Comparison of ENCODE assay signal across 11 cellular contexts in the genomic region with DNA sequence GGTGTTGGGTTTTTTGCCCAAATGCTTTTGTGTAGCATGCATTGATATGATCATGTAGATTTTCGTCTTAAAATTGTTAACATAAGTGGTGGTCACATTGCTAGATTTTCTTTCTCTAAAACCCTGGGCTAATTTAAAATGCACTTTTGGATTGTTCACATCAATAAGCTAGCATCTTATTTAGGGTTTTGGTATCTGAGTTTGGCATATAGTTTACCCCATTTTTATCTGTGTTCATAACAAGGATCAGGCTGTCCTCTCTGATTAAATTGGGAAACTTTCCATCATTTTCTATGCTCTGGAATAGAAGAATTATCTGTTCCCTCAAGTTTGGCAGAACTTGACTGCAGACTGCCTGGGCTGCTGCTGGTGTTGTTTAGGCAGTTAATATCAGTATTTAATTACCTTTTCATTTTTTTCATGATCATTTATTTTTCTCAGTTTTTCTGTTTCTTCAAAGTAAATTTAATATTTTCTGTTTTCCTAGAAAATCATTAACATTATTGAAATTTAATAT. TPM values are rescaled to one million over a fixed set of nuclear protein-coding genes. Genes with fewer than 3 reads are reported as not detected.
DNase-seq lines count a peak whose midpoint lies in the region; ATAC-seq, FAIRE-seq and TF ChIP-seq lines count a peak whose summit lies in the region.
"Had no signal": no experiment of that assay in that cellular context is flagged by ENCODE, and none has a peak within 500 bp of the region (broad histone marks: within the 10 kb centered on the region; RNA-seq: fewer than 3 reads in every experiment).

No MANE protein-coding gene starts in this region.

- no peaks in the 10 kb centered on the region for H3K36me3 ChIP-seq in iPS-20b (ENCODE audit: insufficient read depth, low read depth, low read length)
- H3K36me3 ChIP-seq in testis (ENCODE audit: low read depth, missing control alignments): no peaks in the 10 kb centered on the region
- H3K36me3 ChIP-seq: BLaER1 treated with 17β-estradiol and CSF1 and Interleukin-3, amounts not matched to agents 10 nM and 100 nM had no signal

- no peak for DNase-seq in activated naive CD4-positive, alpha-beta T cell treated with anti-CD3 and anti-CD28 coated beads, Interleukin-2, amount 50 U/mL, for 72 hours (ENCODE audit: low spot score in 2 of 2)
- DNase-seq in testis: no peak
- DNase-seq in stimulated activated CD4-positive, alpha-beta T cell treated with anti-CD3 and anti-CD28 coated beads, Interleukin-4, amount 100 ng/mL, for 4 hours: no peak
- no peak for DNase-seq in activated effector memory CD4-positive, alpha-beta T cell treated with anti-CD3 and anti-CD28 coated beads, Interleukin-2, amount 50 U/mL, for 16 hours
- DNase-seq: NCI-H774 had no signal

- H3K36me3 Mint-ChIP-seq in activated naive CD4-positive, alpha-beta T cell treated with anti-CD3 and anti-CD28 coated beads, Interleukin-2, amount 50 U/mL, for 24 hours: no peaks in the 10 kb centered on the region
- H3K36me3 Mint-ChIP-seq in activated naive CD4-positive, alpha-beta T cell treated with anti-CD3 and anti-CD28 coated beads, Interleukin-2, amount 50 U/mL, for 72 hours: no peaks in the 10 kb centered on the region
- H3K36me3 Mint-ChIP-seq in stimulated activated memory B cell treated with anti-CD40 and anti-IgM and Interleukin-4, amounts not matched to agents 10 μg/mL and 1 μg/mL and 100 μg/mL, for 72 hours: no peaks in the 10 kb centered on the region

- no peak for ATAC-seq in activated naive CD4-positive, alpha-beta T cell treated with anti-CD3 and anti-CD28 coated beads, Interleukin-2, amount 50 U/mL, for 72 hours
- no peak for ATAC-seq in stimulated activated memory B cell treated with anti-CD40 and anti-IgM and Interleukin-4, amounts not matched to agents 10 μg/mL and 1 μg/mL and 100 μg/mL, for 72 hours

- H3K4me1 Mint-ChIP-seq in activated naive CD4-positive, alpha-beta T cell treated with anti-CD3 and anti-CD28 coated beads, Interleukin-2, amount 50 U/mL, for 24 hours: peaks cover 15% of the 10 kb centered on the region
- H3K4me1 Mint-ChIP-seq in stimulated activated memory B cell treated with anti-CD40 and anti-IgM and Interleukin-4, amounts not matched to agents 10 μg/mL and 1 μg/mL and 100 μg/mL, for 72 hours: peaks cover 12% of the 10 kb centered on the region

- H3K4me1 ChIP-seq in iPS-20b (ENCODE audit: insufficient read depth, low read length) (no peaks in the 10 kb centered on the region; the same call in 1 of the 2 replicates), testis (no peaks in the 10 kb centered on the region)

- H3K4me3 ChIP-seq in iPS-20b (ENCODE audit: low read length) (peak overlapping the region; percentile 99; the same call in 1 of the 2 replicates), testis (peak overlapping the region in 1 of 2 donors; percentile 81)
- H3K4me3 ChIP-seq: mucosa of descending colon had no signal

- 38 to 39% methylated on average over 1 of the region's 1 CpG for WGBS in testis, 2 donors

- peak; percentile 61 for FAIRE-seq in TTC549 (lab: Jason Lieb, UNC)

- TF ChIP-seq POLR2A in testis (IDR thresholded peaks at IDR 0.05): no peak

- intact Hi-C loops in testis (cut with DNase I; ENCODE audit: low total_unique reads): no loop called here

- H3K27me3 Mint-ChIP-seq in activated naive CD4-positive, alpha-beta T cell treated with anti-CD3 and anti-CD28 coated beads, Interleukin-2, amount 50 U/mL, for 24 hours: peaks cover 52% of the 10 kb centered on the region
- H3K27me3 Mint-ChIP-seq in stimulated activated memory B cell treated with anti-CD40 and anti-IgM and Interleukin-4, amounts not matched to agents 10 μg/mL and 1 μg/mL and 100 μg/mL, for 72 hours: peaks cover 70% of the 10 kb centered on the region

- H3K27me3 ChIP-seq in iPS-20b (ENCODE audit: insufficient read depth, low read length) (peaks cover 39% of the 10 kb centered on the region), testis (no peaks in the 10 kb centered on the region)

- no peak for TF ChIP-seq CTCF in testis (IDR thresholded peaks at IDR 0.05)

- H3K9me3 ChIP-seq in iPS-20b (ENCODE audit: insufficient read depth, low read depth, low read length) (no peaks in the 10 kb centered on the region), testis (no peaks in the 10 kb centered on the region)
- H3K9me3 ChIP-seq: mucosa of descending colon had no signal

- H3K27ac ChIP-seq in iPS-20b (ENCODE audit: low read length) (no peak overlapping the region), testis (peak overlapping the region; percentile 3 to 88)
- H3K27ac ChIP-seq: BLaER1 treated with 17β-estradiol and CSF1 and Interleukin-3, amounts not matched to agents 10 nM and 100 nM had no signal

- peak overlapping the region; percentile 51 for H3K4me3 Mint-ChIP-seq in activated naive CD4-positive, alpha-beta T cell treated with anti-CD3 and anti-CD28 coated beads, Interleukin-2, amount 50 U/mL, for 24 hours
- H3K4me3 Mint-ChIP-seq in stimulated activated memory B cell treated with anti-CD40 and anti-IgM and Interleukin-4, amounts not matched to agents 10 μg/mL and 1 μg/mL and 100 μg/mL, for 72 hours: no peak overlapping the region

- no peak overlapping the region for H3K9ac ChIP-seq in iPS-20b (ENCODE audit: low read depth, low read length)

- H3K27ac Mint-ChIP-seq in activated naive CD4-positive, alpha-beta T cell treated with anti-CD3 and anti-CD28 coated beads, Interleukin-2, amount 50 U/mL, for 24 hours: no peak overlapping the region
- H3K27ac Mint-ChIP-seq in activated naive CD4-positive, alpha-beta T cell treated with anti-CD3 and anti-CD28 coated beads, Interleukin-2, amount 50 U/mL, for 72 hours: no peak overlapping the region
- H3K27ac Mint-ChIP-seq in stimulated activated memory B cell treated with anti-CD40 and anti-IgM and Interleukin-4, amounts not matched to agents 10 μg/mL and 1 μg/mL and 100 μg/mL, for 72 hours: no peak overlapping the region

- H3K9me3 Mint-ChIP-seq in activated naive CD4-positive, alpha-beta T cell treated with anti-CD3 and anti-CD28 coated beads, Interleukin-2, amount 50 U/mL, for 24 hours: no peaks in the 10 kb centered on the region
- no peaks in the 10 kb centered on the region for H3K9me3 Mint-ChIP-seq in activated naive CD4-positive, alpha-beta T cell treated with anti-CD3 and anti-CD28 coated beads, Interleukin-2, amount 50 U/mL, for 72 hours
- no peaks in the 10 kb centered on the region for H3K9me3 Mint-ChIP-seq in stimulated activated memory B cell treated with anti-CD40 and anti-IgM and Interleukin-4, amounts not matched to agents 10 μg/mL and 1 μg/mL and 100 μg/mL, for 72 hours

RNA-seq across cellular contexts. Expression of a gene that starts 1.8 kb away (rescaled TPM):
- total RNA-seq in activated naive CD4-positive, alpha-beta T cell treated with anti-CD3 and anti-CD28 coated beads, Interleukin-2, amount 50 U/mL, for 72 hours: 10 to 100 TPM in 1 of 2 donors, 1 to 10 TPM in 1; 9.3 to 14.1 TPM
- 100 to 1,000 TPM; 148 to 160 TPM for total RNA-seq in testis
- polyA plus RNA-seq in testis (ENCODE audit: insufficient read depth, low read depth, low replicate concordance): 78.6 TPM

RNA-seq across cellular contexts. Expression of a gene that starts 33.3 kb away (rescaled TPM):
- total RNA-seq in activated naive CD4-positive, alpha-beta T cell treated with anti-CD3 and anti-CD28 coated beads, Interleukin-2, amount 50 U/mL, for 72 hours: 10 to 100 TPM; 42.0 to 55.8 TPM
- 10 to 100 TPM; 38.4 to 40.0 TPM for total RNA-seq in testis
- polyA plus RNA-seq in testis (ENCODE audit: insufficient read depth, low read depth, low replicate concordance): 36.0 TPM

Comparison
In these comparisons a context has a peak if more than half of its experiments do, and no peak if none do; other contexts are left out.
1. RNA of a gene that starts 1.8 kb away (total RNA-seq): 148 to 160 TPM in testis; 9.3 to 14.1 TPM in activated naive CD4-positive, alpha-beta T cell treated with anti-CD3 and anti-CD28 coated beads, Interleukin-2, amount 50 U/mL, for 72 hours; every median in the first group is over 4 times any median in the second.